In genomic region chr5:907366-907765, GRCh38 we compare ENCODE assay signal across 22 cellular contexts. TPM values are rescaled to one million over a fixed set of nuclear protein-coding genes. Genes with fewer than 3 reads are reported as not detected.
DNase-seq lines count a peak whose midpoint lies in the region; ATAC-seq, FAIRE-seq and TF ChIP-seq lines count a peak whose summit lies in the region.
"Had no signal": no experiment of that assay in that cellular context is flagged by ENCODE, and none has a peak within 500 bp of the region (broad histone marks: within the 10 kb centered on the region; RNA-seq: fewer than 3 reads in every experiment).

No MANE protein-coding gene starts in this region.

- no peak overlapping the region for H3K9ac ChIP-seq in neuronal stem cell (ENCODE audit: low read depth, low read length, poor library complexity)
- H3K9ac ChIP-seq in HepG2 (ENCODE audit: insufficient read depth, low read depth, low read length) = no peak overlapping the region

- peak overlapping the region; percentile 61 for H2BK5ac ChIP-seq in neuronal stem cell (ENCODE audit: low read length)

- WGBS in neuronal stem cell (ENCODE audit: extremely low coverage in 2 of 2, insufficient read length in 2 of 2, insufficient replicate concordance in 1 of 2), 2 donors = no CpG with 5 or more reads among the region's 6 CpGs
- 67% methylated on average over 1 of the region's 6 CpGs for WGBS in HepG2 (ENCODE audit: low lambda C conversion rate)

- no peak for TF ChIP-seq CTCF in HepG2 (CRISPR knock-in tag; IDR thresholded peaks at IDR 0.05)

- CTCF ChIA-PET in HepG2 (lab: Yijun Ruan, JAX; ENCODE audit: low intra/inter-chr PET ratio, low total read pairs) = no interaction called here

- H3K4me2 ChIP-seq in neuronal stem cell (ENCODE audit: insufficient read depth, low read length, poor library complexity, severe bottlenecking) (no peak overlapping the region), HepG2 (ENCODE audit: low read depth, low read length) (no peak overlapping the region)
- H3K4me2 ChIP-seq: GM23338 had no signal

- DNase-seq in T-helper 17 cell (no peak), neuronal stem cell (ENCODE audit: low spot score) (no peak), HepG2 (ENCODE audit: low spot score) (no peak), NOMO-1 treated with DMSO at 0.1 percent for 48 hours (lab: John Stamatoyannopoulos, UW; ENCODE audit: unreplicated experiment) (no peak)
- DNase-seq: ACHN; BE2C; C1 segment of cervical spinal cord; CD4-positive, CD25-positive, alpha-beta regulatory T cell; CD8-positive, alpha-beta memory T cell; COR-L47; DMS 273 treated with DMSO at 0.1 percent for 48 hours; DMS53; DND-41; EL; HCEC 1CT; KBM-7 had no signal

- H3K4ac ChIP-seq in neuronal stem cell (ENCODE audit: low read length) = no peak overlapping the region

- no peaks in the 10 kb centered on the region for H4K20me1 ChIP-seq in HepG2 (ENCODE audit: insufficient read depth, low read length)

- H3K23ac ChIP-seq in neuronal stem cell (ENCODE audit: low read depth, low read length, poor library complexity) = no peak overlapping the region

- H3K27me3 ChIP-seq in neuronal stem cell (ENCODE audit: control insufficient read depth in 3 of 3, insufficient read depth in 3 of 3, low read depth in 1 of 3, low read length in 3 of 3) (no peaks in the 10 kb centered on the region), HepG2 (ENCODE audit: control insufficient read depth in 1 of 2, insufficient read depth in 2 of 2, low read length in 2 of 2) (no peaks in the 10 kb centered on the region)
- H3K27me3 ChIP-seq: BE2C had no signal

- H2AFZ ChIP-seq in neuronal stem cell (ENCODE audit: low read length) = no peak overlapping the region
- H2AFZ ChIP-seq in HepG2 (ENCODE audit: low read length) = no peak overlapping the region
- H2AFZ ChIP-seq: GM23338 had no signal

- H3K4me3 Mint-ChIP-seq in T-helper 17 cell = no peak overlapping the region
- H3K4me3 Mint-ChIP-seq: CD4-positive, CD25-positive, alpha-beta regulatory T cell; CD8-positive, alpha-beta memory T cell; GM23338; IgD-negative memory B cell had no signal

- H3K36me3 Mint-ChIP-seq in T-helper 17 cell (ENCODE audit: low read depth) = no peaks in the 10 kb centered on the region
- H3K36me3 Mint-ChIP-seq: CD4-positive, CD25-positive, alpha-beta regulatory T cell; CD8-positive, alpha-beta memory T cell; IgD-negative memory B cell had no signal

- no peak overlapping the region for H2BK12ac ChIP-seq in neuronal stem cell (ENCODE audit: low read length)

- in situ Hi-C loops in HepG2 (cut with HindIII; ENCODE audit: extremely low pct_ligation_motif_present, low pct_unique_long_range_greater_than_20kb) = no loop called here

- H2BK120ac ChIP-seq in neuronal stem cell (ENCODE audit: low read depth, low read length) = no peak overlapping the region

- POLR2A ChIA-PET in HepG2 (lab: Yijun Ruan, JAX) = no interaction called here

- peaks cover 4% of the 10 kb centered on the region for H3K4me1 Mint-ChIP-seq in T-helper 17 cell
- H3K4me1 Mint-ChIP-seq: GM23338 had no signal

- peaks cover 5% of the 10 kb centered on the region for H3K79me1 ChIP-seq in neuronal stem cell (ENCODE audit: low read depth, low read length)

- no peak overlapping the region for H2AK5ac ChIP-seq in neuronal stem cell (ENCODE audit: low read depth, low read length)

- TF ChIP-seq RAD21 in HepG2 (CRISPR knock-in tag; IDR thresholded peaks at IDR 0.05) = no peak

- peaks cover 38 to 93% of the 10 kb centered on the region in 2 donors for H3K36me3 ChIP-seq in neuronal stem cell (replicated peaks in 1 of 2; ENCODE audit: control insufficient read depth in 2 of 2, insufficient read depth in 2 of 2, low read length in 2 of 2)
- H3K36me3 ChIP-seq in HepG2 (replicated peaks in 1 of 2; ENCODE audit: control insufficient read depth in 1 of 2, insufficient read depth in 2 of 2, low read length in 2 of 2) = peaks cover 19 to 70% of the 10 kb centered on the region in 2 experiments

- no peak for ATAC-seq in T-helper 17 cell
- ATAC-seq in HepG2 = no peak
- no peak for ATAC-seq in GM21381 (IDR thresholded peaks at IDR 0.05; ENCODE audit: unreplicated experiment)
- ATAC-seq: GM23338 had no signal

- no peak overlapping the region for H3K18ac ChIP-seq in neuronal stem cell (ENCODE audit: low read length)

- H3K27ac ChIP-seq in neuronal stem cell (replicated peaks; ENCODE audit: low read length) (no peak overlapping the region), HepG2 (ENCODE audit: extremely low read length, insufficient read depth, low read length) (no peak overlapping the region)

- BruUV-seq in HepG2 (replicated peaks; lab: Mats Ljungman, UMichigan) = no TSS peak

- no peak overlapping the region for H2BK15ac ChIP-seq in neuronal stem cell (ENCODE audit: low read length)

- peak overlapping the region; percentile 87 for H3K27ac Mint-ChIP-seq in T-helper 17 cell
- H3K27ac Mint-ChIP-seq: GM23338, IgD-negative memory B cell had no signal

- H3K9me3 ChIP-seq in T-helper 17 cell (ENCODE audit: control insufficient read depth, low read length, poor library complexity, severe bottlenecking) (no peaks in the 10 kb centered on the region), neuronal stem cell (replicated peaks in 1 of 2; ENCODE audit: control insufficient read depth in 2 of 2, insufficient read depth in 1 of 2, low read depth in 1 of 2, low read length in 2 of 2) (no peaks in the 10 kb centered on the region), HepG2 (ENCODE audit: low read length) (no peaks in the 10 kb centered on the region)
- H3K9me3 ChIP-seq: BE2C had no signal

- no peak overlapping the region for H3K4me3 ChIP-seq in neuronal stem cell (ENCODE audit: low read length in 2 of 2)
- H3K4me3 ChIP-seq in HepG2 (replicated peaks in 1 of 3; ENCODE audit: insufficient read depth in 1 of 3, low read depth in 2 of 3, low read length in 3 of 3) = no peak overlapping the region
- H3K4me3 ChIP-seq: GM23338 had no signal

- no peak overlapping the region for H4K8ac ChIP-seq in neuronal stem cell (ENCODE audit: low read depth, low read length)

- TF ChIP-seq EP300 in HepG2 (IDR thresholded peaks at IDR 0.05; ENCODE audit: low read depth in 2 of 2, low read length in 2 of 2) (no peak), HepG2 (CRISPR knock-in tag; IDR thresholded peaks at IDR 0.05; ENCODE audit: borderline replicate concordance) (no peak)

- no peak overlapping the region for H3K14ac ChIP-seq in neuronal stem cell (ENCODE audit: low read length)

- H3K4me1 ChIP-seq in neuronal stem cell (ENCODE audit: control insufficient read depth in 2 of 2, insufficient read depth in 1 of 2, low read depth in 1 of 2, low read length in 2 of 2) (peaks cover 0 to 4% of the 10 kb centered on the region in 2 donors), HepG2 (ENCODE audit: insufficient read depth, low read length) (no peaks in the 10 kb centered on the region)
- H3K4me1 ChIP-seq: BE2C had no signal

- H3K27me3 Mint-ChIP-seq in T-helper 17 cell = no peaks in the 10 kb centered on the region
- H3K27me3 Mint-ChIP-seq: CD4-positive, CD25-positive, alpha-beta regulatory T cell; CD8-positive, alpha-beta memory T cell; IgD-negative memory B cell had no signal

- H4K91ac ChIP-seq in neuronal stem cell (ENCODE audit: low read depth, low read length, poor library complexity) = no peak overlapping the region

- no peak for FAIRE-seq in HepG2 (lab: Jason Lieb, UNC)
- FAIRE-seq: A204.1, GM12891, H54 had no signal

- intact Hi-C loops in HepG2 (cut with micrococcal nuclease; ENCODE audit: unreplicated experiment) = no loop called here

- no peaks in the 10 kb centered on the region for H3K79me2 ChIP-seq in HepG2 (ENCODE audit: insufficient read depth, low read length)

- TF ChIP-seq POLR2A in HepG2 (IDR thresholded peaks at IDR 0.05; ENCODE audit: insufficient read depth in 1 of 2, low read depth in 2 of 2, low read length in 2 of 2) = no peak

RNA-seq across cellular contexts. Expression of gene TRIP13, which starts 14.7 kb away (rescaled TPM):
- 1 to 10 TPM; 1.0 to 2.6 TPM for total RNA-seq in T-helper 17 cell
- 24.6 TPM for polyA plus RNA-seq in neuronal stem cell (2013, experiment 1 of 2)
- polyA plus RNA-seq in neuronal stem cell (2013, experiment 2 of 2) = 25.7 TPM
- 33.0 and 39.5 TPM in 2 replicates for total RNA-seq in HepG2 (2016; rRNA removed; fragmentation: Illumina TruSeq; extraction: Trizol)
- 8.1 and 9.8 TPM in 2 replicates for total RNA-seq in HepG2 (2016; cell fraction: cytosol; rRNA removed; fragmentation: Illumina TruSeq; extraction: Trizol; ENCODE audit: low read depth)
- total RNA-seq in HepG2 (2016; cell fraction: insoluble cytoplasmic fraction; rRNA removed; fragmentation: Illumina TruSeq; extraction: Trizol) = 33.0 and 42.4 TPM in 2 replicates
- total RNA-seq in HepG2 (2016; cell fraction: membrane; rRNA removed; fragmentation: Illumina TruSeq; extraction: Trizol) = 19.4 and 20.2 TPM in 2 replicates
- 18.6 TPM in 2 replicates for total RNA-seq in HepG2 (2016; cell fraction: nucleus; rRNA removed; fragmentation: Illumina TruSeq; extraction: Trizol)
- polyA plus RNA-seq in HepG2 (2011; rRNA removed) = 12.8 and 13.5 TPM in 2 replicates
- 6.1 and 7.0 TPM in 2 replicates for polyA plus RNA-seq in HepG2 (2011; cell fraction: cytosol; rRNA removed)
- 11.6 and 18.6 TPM in 2 replicates for polyA plus RNA-seq in HepG2 (2011; cell fraction: nucleus; rRNA removed)
- 6.5 and 11.3 TPM in 2 replicates for polyA plus RNA-seq in HepG2 (2012)
- 4.9 and 6.9 TPM in 2 replicates for polyA plus RNA-seq in HepG2 (2016; cell fraction: cytosol; fragmentation: Illumina TruSeq; extraction: Trizol; ENCODE audit: low read depth)
- 44.2 and 47.5 TPM in 2 replicates for polyA plus RNA-seq in HepG2 (2016; cell fraction: insoluble cytoplasmic fraction; fragmentation: Illumina TruSeq; extraction: Trizol; ENCODE audit: low read depth)
- polyA plus RNA-seq in HepG2 (2016; cell fraction: membrane; fragmentation: Illumina TruSeq; extraction: Trizol; ENCODE audit: low read depth) = 13.5 and 13.6 TPM in 2 replicates
- polyA plus RNA-seq in HepG2 (2016; cell fraction: nucleus; fragmentation: Illumina TruSeq; extraction: Trizol; ENCODE audit: insufficient read depth, low read depth) = 42.0 and 45.8 TPM in 2 replicates
- 6.3 and 101 TPM in 2 replicates for polyA minus RNA-seq in HepG2 (2011; rRNA and poly(A)+ RNA removed; ENCODE audit: low replicate concordance)
- polyA minus RNA-seq in HepG2 (2011; cell fraction: cytosol; rRNA and poly(A)+ RNA removed) = 4.5 and 11.3 TPM in 2 replicates
- 9.2 and 11.7 TPM in 2 replicates for polyA minus RNA-seq in HepG2 (2011; cell fraction: nucleus; rRNA and poly(A)+ RNA removed)

RNA-seq across cellular contexts. Expression of gene BRD9, which starts 14.8 kb away (rescaled TPM):
- 100 to 1,000 TPM; 179 to 200 TPM for total RNA-seq in T-helper 17 cell
- 31.5 TPM for polyA plus RNA-seq in neuronal stem cell (2013, experiment 1 of 2)
- 31.0 TPM for polyA plus RNA-seq in neuronal stem cell (2013, experiment 2 of 2)
- 20.7 and 22.9 TPM in 2 replicates for total RNA-seq in HepG2 (2016; rRNA removed; fragmentation: Illumina TruSeq; extraction: Trizol)
- 6.6 and 8.1 TPM in 2 replicates for total RNA-seq in HepG2 (2016; cell fraction: cytosol; rRNA removed; fragmentation: Illumina TruSeq; extraction: Trizol; ENCODE audit: low read depth)
- 18.6 and 24.6 TPM in 2 replicates for total RNA-seq in HepG2 (2016; cell fraction: insoluble cytoplasmic fraction; rRNA removed; fragmentation: Illumina TruSeq; extraction: Trizol)
- total RNA-seq in HepG2 (2016; cell fraction: membrane; rRNA removed; fragmentation: Illumina TruSeq; extraction: Trizol) = 10.4 and 11.6 TPM in 2 replicates
- 30.9 and 31.0 TPM in 2 replicates for total RNA-seq in HepG2 (2016; cell fraction: nucleus; rRNA removed; fragmentation: Illumina TruSeq; extraction: Trizol)
- 5.2 and 6.3 TPM in 2 replicates for polyA plus RNA-seq in HepG2 (2011; rRNA removed)
- polyA plus RNA-seq in HepG2 (2011; cell fraction: cytosol; rRNA removed) = 4.5 and 4.6 TPM in 2 replicates
- 36.0 and 39.4 TPM in 2 replicates for polyA plus RNA-seq in HepG2 (2011; cell fraction: nucleus; rRNA removed)
- polyA plus RNA-seq in HepG2 (2012) = 10.7 and 10.9 TPM in 2 replicates
- 2.4 and 2.5 TPM in 2 replicates for polyA plus RNA-seq in HepG2 (2016; cell fraction: cytosol; fragmentation: Illumina TruSeq; extraction: Trizol; ENCODE audit: low read depth)
- 17.6 and 19.2 TPM in 2 replicates for polyA plus RNA-seq in HepG2 (2016; cell fraction: insoluble cytoplasmic fraction; fragmentation: Illumina TruSeq; extraction: Trizol; ENCODE audit: low read depth)
- 4.9 and 5.4 TPM in 2 replicates for polyA plus RNA-seq in HepG2 (2016; cell fraction: membrane; fragmentation: Illumina TruSeq; extraction: Trizol; ENCODE audit: low read depth)
- polyA plus RNA-seq in HepG2 (2016; cell fraction: nucleus; fragmentation: Illumina TruSeq; extraction: Trizol; ENCODE audit: insufficient read depth, low read depth) = 65.1 and 68.5 TPM in 2 replicates
- 15.9 and 73.1 TPM in 2 replicates for polyA minus RNA-seq in HepG2 (2011; rRNA and poly(A)+ RNA removed; ENCODE audit: low replicate concordance)
- 4.1 and 5.6 TPM in 2 replicates for polyA minus RNA-seq in HepG2 (2011; cell fraction: cytosol; rRNA and poly(A)+ RNA removed)
- 30.7 and 34.1 TPM in 2 replicates for polyA minus RNA-seq in HepG2 (2011; cell fraction: nucleus; rRNA and poly(A)+ RNA removed)

RNA-seq across cellular contexts. Expression of gene ZDHHC11, which starts 56.6 kb away (rescaled TPM):
- total RNA-seq in T-helper 17 cell (10 to 100 TPM; 27.7 to 37.1 TPM), HepG2 (2016; rRNA removed; fragmentation: Illumina TruSeq; extraction: Trizol) (1.4 and 4.0 TPM in 2 replicates)
- 6.4 TPM for polyA plus RNA-seq in neuronal stem cell (2013, experiment 1 of 2)
- polyA plus RNA-seq in neuronal stem cell (2013, experiment 2 of 2) = 6.7 TPM
- total RNA-seq in HepG2 (2016; cell fraction: cytosol; rRNA removed; fragmentation: Illumina TruSeq; extraction: Trizol; ENCODE audit: low read depth) = 0.51 and 1.4 TPM in 2 replicates
- total RNA-seq in HepG2 (2016; cell fraction: insoluble cytoplasmic fraction; rRNA removed; fragmentation: Illumina TruSeq; extraction: Trizol) = 0.67 and 5.3 TPM in 2 replicates
- 1.5 and 2.0 TPM in 2 replicates for total RNA-seq in HepG2 (2016; cell fraction: membrane; rRNA removed; fragmentation: Illumina TruSeq; extraction: Trizol)
- total RNA-seq in HepG2 (2016; cell fraction: nucleus; rRNA removed; fragmentation: Illumina TruSeq; extraction: Trizol) = 8.6 and 9.6 TPM in 2 replicates
- polyA plus RNA-seq in HepG2 (2011; rRNA removed) = 2.1 and 2.2 TPM in 2 replicates
- polyA plus RNA-seq in HepG2 (2011; cell fraction: cytosol; rRNA removed) = 1.6 and 2.1 TPM in 2 replicates
- 24.0 and 31.7 TPM in 2 replicates for polyA plus RNA-seq in HepG2 (2011; cell fraction: nucleus; rRNA removed)
- 3.2 and 7.4 TPM in 2 replicates for polyA plus RNA-seq in HepG2 (2012)
- 0.68 and 0.74 TPM in 2 replicates for polyA plus RNA-seq in HepG2 (2016; cell fraction: cytosol; fragmentation: Illumina TruSeq; extraction: Trizol; ENCODE audit: low read depth)
- polyA plus RNA-seq in HepG2 (2016; cell fraction: insoluble cytoplasmic fraction; fragmentation: Illumina TruSeq; extraction: Trizol; ENCODE audit: low read depth) = 1.2 and 2.3 TPM in 2 replicates
- 0.83 and 1.1 TPM in 2 replicates for polyA plus RNA-seq in HepG2 (2016; cell fraction: membrane; fragmentation: Illumina TruSeq; extraction: Trizol; ENCODE audit: low read depth)
- polyA plus RNA-seq in HepG2 (2016; cell fraction: nucleus; fragmentation: Illumina TruSeq; extraction: Trizol; ENCODE audit: insufficient read depth, low read depth) = 21.9 and 23.7 TPM in 2 replicates
- 7.7 and 72.5 TPM in 2 replicates for polyA minus RNA-seq in HepG2 (2011; rRNA and poly(A)+ RNA removed; ENCODE audit: low replicate concordance)
- 2.5 TPM in 1 of 2 replicates, not detected in the other for polyA minus RNA-seq in HepG2 (2011; cell fraction: cytosol; rRNA and poly(A)+ RNA removed)
- 12.6 and 14.9 TPM in 2 replicates for polyA minus RNA-seq in HepG2 (2011; cell fraction: nucleus; rRNA and poly(A)+ RNA removed)
- polyA plus RNA-seq: CD4-positive, CD25-positive, alpha-beta regulatory T cell; CD8-positive, alpha-beta memory T cell; IgD-negative memory B cell had no signal
